8 cellular contexts compared by ENCODE assay signal in genomic region chr9:109244179-109245132, GRCh38.
DNase-seq lines count a peak whose midpoint lies in the region; ATAC-seq, FAIRE-seq and TF ChIP-seq lines count a peak whose summit lies in the region.

No MANE protein-coding gene starts in this region.

- H3K27me3 ChIP-seq in gastroesophageal sphincter: peaks cover 9% of the 10 kb centered on the region
- no peaks in the 10 kb centered on the region for H3K27me3 ChIP-seq in pancreas

- H3K9me3 Mint-ChIP-seq in type B pancreatic cell: no peaks in the 10 kb centered on the region

- H3K36me3 ChIP-seq in gastroesophageal sphincter (no peaks in the 10 kb centered on the region), pancreas (peaks cover 0 to 25% (median 0%) of the 10 kb centered on the region in 3 donors)

- no peak overlapping the region for H3K27ac Mint-ChIP-seq in type B pancreatic cell

- WGBS in gastroesophageal sphincter (ENCODE audit: low coverage in 1 of 2), 2 donors: 22 to 39% methylated on average over 5 to 7 of the region's 9 CpGs
- WGBS in pancreas, 2 donors: 17 to 18% methylated on average over 9 of the region's 9 CpGs

- no peak for FAIRE-seq in pancreas (lab: Jason Lieb, UNC)

- DNase-seq in D341Med (ENCODE audit: low spot score): peak; percentile 82
- peak; percentile 60 for DNase-seq in KG1 (lab: John Stamatoyannopoulos, UW)
- DNase-seq in RPMI7951 (ENCODE audit: low read depth): peak; percentile 51
- DNase-seq in activated T-helper 9 cell treated with anti-CD3 and anti-CD28 coated beads, Interleukin-2, amount 50 U/mL, for 16 hours (ENCODE audit: low read depth): peak; percentile 34
- DNase-seq in pancreas: peak; percentile 66 to 84 (median 76)
- DNase-seq in type B pancreatic cell (ENCODE audit: extremely low spot score, unreplicated experiment): peak; percentile 77

- no peaks in the 10 kb centered on the region for H3K27me3 Mint-ChIP-seq in type B pancreatic cell

- H3K4me1 ChIP-seq in gastroesophageal sphincter: no peaks in the 10 kb centered on the region
- H3K4me1 ChIP-seq in pancreas: peaks cover 26 to 36% (median 32%) of the 10 kb centered on the region in 3 donors

- H3K9me3 ChIP-seq in gastroesophageal sphincter (no peaks in the 10 kb centered on the region), pancreas (no peaks in the 10 kb centered on the region)

- ATAC-seq in GM21447 (IDR thresholded peaks at IDR 0.05; ENCODE audit: unreplicated experiment) (peak; percentile 87), gastroesophageal sphincter (peak; percentile 62), pancreas (peak; percentile 28 to 78 (median 61))

- H3K27ac ChIP-seq in gastroesophageal sphincter (no peak overlapping the region), pancreas (peak overlapping the region in 3 of 4 donors; percentile 14 to 93 (median 88))

- no peak overlapping the region for H3K4me3 Mint-ChIP-seq in type B pancreatic cell

- no peak for TF ChIP-seq POLR2A in gastroesophageal sphincter (IDR thresholded peaks at IDR 0.05)

- no peak overlapping the region for H3K4me3 ChIP-seq in gastroesophageal sphincter
- H3K4me3 ChIP-seq in pancreas: no peak overlapping the region

- H3K36me3 Mint-ChIP-seq in type B pancreatic cell: peaks cover 6% of the 10 kb centered on the region

- H3K4me1 Mint-ChIP-seq in type B pancreatic cell (ENCODE audit: unreplicated experiment): peaks cover 10% of the 10 kb centered on the region

- TF ChIP-seq CTCF in gastroesophageal sphincter (IDR thresholded peaks at IDR 0.05): peak; percentile 64 to 90 (median 82)
- peak; percentile 85 to 94 (median 92) for TF ChIP-seq CTCF in pancreas (IDR thresholded peaks at IDR 0.05)
- peak; percentile 96 for TF ChIP-seq CTCF in type B pancreatic cell (conservative IDR thresholded peaks at IDR 0.05)

- intact Hi-C loops in pancreas (cut with DNase I): loop anchor here in 1 of 3 donors (5.0 kb wide), 1 partner anchor 73 kb away; no protein-coding TSS in a partner anchor

- no peak for TF ChIP-seq EP300 in gastroesophageal sphincter (IDR thresholded peaks at IDR 0.05)

Comparison
In these comparisons a context has a peak if more than half of its experiments do, and no peak if none do; other contexts are left out.
1. H3K27ac ChIP-seq: peak in pancreas (3 of 4); none in gastroesophageal sphincter (0 of 4).
2. Peak in every context shown above with its lines, with median percentiles within 50 percentile points of each other: DNase-seq, ATAC-seq and CTCF ChIP-seq.